In genomic region chr14:54138354-54139038, GRCh38 we compare ENCODE assay signal across 16 cellular contexts.
DNase-seq lines count a peak whose midpoint lies in the region; ATAC-seq and TF ChIP-seq lines count a peak whose summit lies in the region.
"Had no signal": no experiment of that assay in that cellular context is flagged by ENCODE, and none has a peak within 500 bp of the region (broad histone marks: within the 10 kb centered on the region; RNA-seq: fewer than 3 reads in every experiment).

No MANE protein-coding gene starts in this region.

- H3K79me2 ChIP-seq in ACC112 (ENCODE audit: control insufficient read depth, insufficient read depth, low read length, unreplicated experiment), result no peaks in the 10 kb centered on the region

- no peak for ATAC-seq in GM18858 (IDR thresholded peaks at IDR 0.05; ENCODE audit: unreplicated experiment)
- ATAC-seq in HG03045 (IDR thresholded peaks at IDR 0.05; ENCODE audit: unreplicated experiment), result no peak
- ATAC-seq in stimulated activated naive CD8-positive, alpha-beta T cell treated with anti-CD3 and anti-CD28 coated beads, Interleukin-15, Interleukin-2, amounts not matched to agents 100 U/mL and 50 U/mL, for 24 hours, result no peak
- ATAC-seq: HCT116 had no signal

- TF ChIP-seq CTCF in HFF-Myc (IDR thresholded peaks at IDR 0.05; ENCODE audit: low read depth, low read length, missing control alignments), result no peak
- TF ChIP-seq CTCF in liver (IDR thresholded peaks at IDR 0.05; ENCODE audit: low read depth, low read length, missing input control), result no peak

- H3K4me3 ChIP-seq in ACC112 (ENCODE audit: low read depth, low read length) (peak overlapping the region; percentile 30; the same call in 1 of the 2 replicates), HFF-Myc (replicated peaks; ENCODE audit: low read depth, low read length) (no peak overlapping the region), adipocyte (ENCODE audit: low read length) (no peak overlapping the region), liver (ENCODE audit: low read depth in 1 of 3, low read length in 3 of 3) (no peak overlapping the region)

- peak; percentile 35 to 52 for TF ChIP-seq RAD21 in liver (IDR thresholded peaks at IDR 0.05)

- H3K27ac ChIP-seq in ACC112 (ENCODE audit: low read depth, low read length) (no peak overlapping the region), liver (ENCODE audit: low read depth in 1 of 2, low read length in 2 of 2) (no peak overlapping the region)
- H3K27ac ChIP-seq: 22Rv1 had no signal

- H3K36me3 ChIP-seq in ACC112 (ENCODE audit: insufficient read depth, low read length) (no peaks in the 10 kb centered on the region), adipocyte (ENCODE audit: control insufficient read depth, insufficient read depth, low read length, severe bottlenecking) (no peaks in the 10 kb centered on the region), liver (ENCODE audit: control insufficient read depth in 4 of 4, insufficient read depth in 3 of 4, low read depth in 1 of 4, low read length in 3 of 4) (no peaks in the 10 kb centered on the region)

- WGBS in liver, result 48% methylated on average over 2 of the region's 2 CpGs

- DNase-seq in HFF-Myc (ENCODE audit: extremely low read depth, low read depth) (peak; percentile 81), adipocyte (ENCODE audit: low read depth) (peak; percentile 5), HuH-7.5 (ENCODE audit: low spot score) (no peak)
- DNase-seq in stimulated activated naive CD8-positive, alpha-beta T cell treated with anti-CD3 and anti-CD28 coated beads, Interleukin-15, Interleukin-2, amounts not matched to agents 100 U/mL and 50 U/mL, for 24 hours, result no peak
- DNase-seq: C1 segment of cervical spinal cord, Karpas-422, NCI-H1417 treated with DMSO at 0.1 percent for 48 hours, NCI-H2029, NCI-H526, T-helper 1 cell had no signal

- no peaks in the 10 kb centered on the region for H3K27me3 ChIP-seq in ACC112 (ENCODE audit: insufficient read depth, low read length)
- peaks cover 4% of the 10 kb centered on the region for H3K27me3 ChIP-seq in adipocyte (replicated peaks; ENCODE audit: control insufficient read depth, insufficient read depth, low read length)
- H3K27me3 ChIP-seq in liver (ENCODE audit: control insufficient read depth in 4 of 4, insufficient read depth in 4 of 4, low read length in 3 of 4), result no peaks in the 10 kb centered on the region

- no peaks in the 10 kb centered on the region for H3K9me3 ChIP-seq in adipocyte (ENCODE audit: control insufficient read depth, low read length)
- H3K9me3 ChIP-seq in liver (ENCODE audit: control insufficient read depth in 4 of 4, low read length in 3 of 4), result no peaks in the 10 kb centered on the region

- H3K9ac ChIP-seq in adipocyte (ENCODE audit: low read length), result no peak overlapping the region
- H3K9ac ChIP-seq in liver (ENCODE audit: low read depth in 1 of 2, low read length in 2 of 2), result no peak overlapping the region

- peak overlapping the region; percentile 71 for H2AFZ ChIP-seq in ACC112 (ENCODE audit: low read length, unreplicated experiment)

- H3K4me1 ChIP-seq in ACC112 (ENCODE audit: control insufficient read depth, insufficient read depth, low read length, unreplicated experiment) (peaks cover 8% of the 10 kb centered on the region), adipocyte (ENCODE audit: control insufficient read depth, insufficient read depth, low read length) (peaks cover 13% of the 10 kb centered on the region), liver (ENCODE audit: control insufficient read depth in 4 of 4, insufficient read depth in 4 of 4, low read length in 3 of 4) (peaks cover 0 to 18% (median 9%) of the 10 kb centered on the region in 4 donors)

TF ChIP-seq in liver, 16 proteins besides CTCF, POLR2A, EP300 and RAD21:
- no peak for TF ChIP-seq TAF1 (conservative IDR thresholded peaks at IDR 0.05)
- TF ChIP-seq HNF4G (IDR thresholded peaks at IDR 0.05), result peak; percentile 76
- no peak for TF ChIP-seq ATF3 (IDR thresholded peaks at IDR 0.05)
- TF ChIP-seq ZBTB33 (IDR thresholded peaks at IDR 0.05), result peak; percentile 65
- TF ChIP-seq JUND (IDR thresholded peaks at IDR 0.05), result peak; percentile 69 to 71
- TF ChIP-seq FOXA1 (IDR thresholded peaks at IDR 0.05), result no peak
- peak; percentile 92 for TF ChIP-seq NR2F2 (IDR thresholded peaks at IDR 0.05)
- peak; percentile 63 for TF ChIP-seq YY1 (IDR thresholded peaks at IDR 0.05)
- TF ChIP-seq HNF4A (conservative IDR thresholded peaks at IDR 0.05), result peak; percentile 94 to 95
- TF ChIP-seq, protein P1, sequence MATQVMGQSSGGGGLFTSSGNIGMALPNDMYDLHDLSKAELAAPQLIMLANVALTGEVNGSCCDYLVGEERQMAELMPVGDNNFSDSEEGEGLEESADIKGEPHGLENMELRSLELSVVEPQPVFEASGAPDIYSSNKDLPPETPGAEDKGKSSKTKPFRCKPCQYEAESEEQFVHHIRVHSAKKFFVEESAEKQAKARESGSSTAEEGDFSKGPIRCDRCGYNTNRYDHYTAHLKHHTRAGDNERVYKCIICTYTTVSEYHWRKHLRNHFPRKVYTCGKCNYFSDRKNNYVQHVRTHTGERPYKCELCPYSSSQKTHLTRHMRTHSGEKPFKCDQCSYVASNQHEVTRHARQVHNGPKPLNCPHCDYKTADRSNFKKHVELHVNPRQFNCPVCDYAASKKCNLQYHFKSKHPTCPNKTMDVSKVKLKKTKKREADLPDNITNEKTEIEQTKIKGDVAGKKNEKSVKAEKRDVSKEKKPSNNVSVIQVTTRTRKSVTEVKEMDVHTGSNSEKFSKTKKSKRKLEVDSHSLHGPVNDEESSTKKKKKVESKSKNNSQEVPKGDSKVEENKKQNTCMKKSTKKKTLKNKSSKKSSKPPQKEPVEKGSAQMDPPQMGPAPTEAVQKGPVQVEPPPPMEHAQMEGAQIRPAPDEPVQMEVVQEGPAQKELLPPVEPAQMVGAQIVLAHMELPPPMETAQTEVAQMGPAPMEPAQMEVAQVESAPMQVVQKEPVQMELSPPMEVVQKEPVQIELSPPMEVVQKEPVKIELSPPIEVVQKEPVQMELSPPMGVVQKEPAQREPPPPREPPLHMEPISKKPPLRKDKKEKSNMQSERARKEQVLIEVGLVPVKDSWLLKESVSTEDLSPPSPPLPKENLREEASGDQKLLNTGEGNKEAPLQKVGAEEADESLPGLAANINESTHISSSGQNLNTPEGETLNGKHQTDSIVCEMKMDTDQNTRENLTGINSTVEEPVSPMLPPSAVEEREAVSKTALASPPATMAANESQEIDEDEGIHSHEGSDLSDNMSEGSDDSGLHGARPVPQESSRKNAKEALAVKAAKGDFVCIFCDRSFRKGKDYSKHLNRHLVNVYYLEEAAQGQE (IDR thresholded peaks at IDR 0.05), result no peak
- peak; percentile 88 for TF ChIP-seq SP1 (IDR thresholded peaks at IDR 0.05)
- peak; percentile 86 to 90 for TF ChIP-seq RXRA (IDR thresholded peaks at IDR 0.05)
- peak; percentile 44 for TF ChIP-seq FOXA2 (IDR thresholded peaks at IDR 0.05)
- no peak for TF ChIP-seq GABPA (IDR thresholded peaks at IDR 0.05 in 1 of 2, conservative IDR thresholded peaks at IDR 0.05 in 1 of 2)
- peak; percentile 76 for TF ChIP-seq MAX (IDR thresholded peaks at IDR 0.05)
- no peak for TF ChIP-seq EGR1 (IDR thresholded peaks at IDR 0.05; ENCODE audit: low read depth in 2 of 2)

Comparison
In these comparisons a context has a peak if more than half of its experiments do, and no peak if none do; other contexts are left out.
1. DNase-seq: peak in HFF-Myc (single experiment) and adipocyte (single experiment); none in HuH-7.5 (single experiment) and stimulated activated naive CD8-positive, alpha-beta T cell treated with anti-CD3 and anti-CD28 coated beads, Interleukin-15, Interleukin-2, amounts not matched to agents 100 U/mL and 50 U/mL, for 24 hours (single experiment).